15 cellular contexts compared by ENCODE assay signal in the genomic region with DNA sequence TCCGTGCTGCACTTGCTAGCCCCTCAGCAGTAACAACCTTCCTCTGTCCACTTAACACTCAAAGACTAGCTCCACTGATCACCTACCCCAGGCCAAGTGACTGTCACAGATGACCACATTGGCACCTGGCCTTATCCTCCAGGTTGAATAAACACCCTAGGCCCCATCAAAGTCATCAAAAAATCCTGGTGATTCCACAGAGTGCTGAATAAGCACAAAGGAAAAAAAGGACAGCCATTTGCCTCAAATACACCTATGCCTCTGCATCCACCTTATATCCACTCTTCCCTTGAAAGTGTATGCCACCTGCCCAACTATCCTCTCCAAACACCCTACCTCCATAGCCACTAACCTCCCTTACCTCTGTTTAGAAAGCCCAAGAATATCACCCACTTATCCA. TPM values are rescaled to one million over a fixed set of nuclear protein-coding genes. Genes with fewer than 3 reads are reported as not detected.
"Had no signal": no experiment of that assay in that cellular context is flagged by ENCODE, and none has a peak within 500 bp of the region (broad histone marks: within the 10 kb centered on the region; RNA-seq: fewer than 3 reads in every experiment).

No MANE protein-coding gene starts in this region.

- H3K4me3 ChIP-seq: lower lobe of right lung, stomach, tibial artery had no signal

- H3K27ac ChIP-seq: brain microvascular endothelial cell, lower lobe of right lung, stomach, tibial artery had no signal

- H3K4me3 Mint-ChIP-seq: activated CD8-positive, alpha-beta T cell treated with anti-CD3 and anti-CD28 coated beads for 36 hours; activated T-helper 1 cell treated with anti-CD3 and anti-CD28 coated beads, Interleukin-12 subunit alpha, Interleukin-12 subunit beta, Interleukin-2, Interleukin-4 antibody, amounts not matched to agents 30 ng/mL and 10 ng/mL and 1 ng/mL, durations not matched to agents 14 hours and 24 hours and 36 hours had no signal

- DNase-seq: activated CD8-positive, alpha-beta T cell treated with anti-CD3 and anti-CD28 coated beads for 36 hours; activated naive CD4-positive, alpha-beta T cell treated with Interleukin-2 at 50 U/mL for 16 hours; brain microvascular endothelial cell; cerebellar nuclear complex; dermis blood vessel endothelial cell; lower lobe of right lung; midbrain; stimulated activated CD4-positive, alpha-beta T cell treated with anti-CD3 and anti-CD28 coated beads, Interleukin-15, amount 100 ng/mL, for 24 hours; stimulated activated CD4-positive, alpha-beta T cell treated with anti-CD3 and anti-CD28 coated beads, Interleukin-4, amount 100 ng/mL, for 4 hours; stomach; tibial artery had no signal

- H3K27me3 ChIP-seq: brain microvascular endothelial cell, stomach, tibial artery had no signal

- H3K27ac Mint-ChIP-seq: activated CD8-positive, alpha-beta T cell treated with anti-CD3 and anti-CD28 coated beads for 36 hours; activated T-helper 1 cell treated with anti-CD3 and anti-CD28 coated beads, Interleukin-12 subunit alpha, Interleukin-12 subunit beta, Interleukin-2, Interleukin-4 antibody, amounts not matched to agents 30 ng/mL and 10 ng/mL and 1 ng/mL, durations not matched to agents 14 hours and 24 hours and 36 hours had no signal

- ATAC-seq: activated CD8-positive, alpha-beta T cell treated with anti-CD3 and anti-CD28 coated beads for 36 hours; esophagus mucosa; lower lobe of right lung had no signal

- H3K4me1 ChIP-seq: lower lobe of right lung, stomach, tibial artery had no signal

- H3K27me3 Mint-ChIP-seq: activated CD8-positive, alpha-beta T cell treated with anti-CD3 and anti-CD28 coated beads for 36 hours had no signal

RNA-seq across cellular contexts. Expression of a gene that starts 37.6 kb away (rescaled TPM):
- total RNA-seq: activated CD8-positive, alpha-beta T cell treated with anti-CD3 and anti-CD28 coated beads for 36 hours; activated T-helper 1 cell treated with anti-CD3 and anti-CD28 coated beads, Interleukin-12 subunit alpha, Interleukin-12 subunit beta, Interleukin-2, Interleukin-4 antibody, amounts not matched to agents 30 ng/mL and 10 ng/mL and 1 ng/mL, durations not matched to agents 14 hours and 24 hours and 36 hours; dermis blood vessel endothelial cell; esophagus mucosa; glomerular endothelial cell; renal cortical epithelial cell had no signal
